ENCODE assay signal across 20 cellular contexts in the genomic region with DNA sequence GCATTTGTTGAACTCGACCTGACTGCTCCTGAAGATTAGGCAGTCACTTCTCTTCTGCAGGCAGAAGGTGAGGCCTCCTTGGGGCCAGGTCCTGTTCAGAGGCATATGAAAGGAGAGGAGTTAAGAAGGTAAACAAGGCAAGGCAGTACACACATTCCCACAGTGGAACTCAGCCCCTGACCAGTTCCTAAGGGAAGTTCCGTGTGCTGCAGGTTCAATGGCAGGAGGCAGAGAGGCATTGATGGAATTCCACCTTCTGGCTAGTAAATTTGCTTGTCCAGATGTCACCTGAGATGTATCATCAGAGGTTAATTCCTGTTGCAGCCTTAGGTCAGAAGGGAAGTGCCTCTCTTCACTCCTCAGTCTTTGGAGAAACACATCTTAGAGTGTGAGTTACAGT.
A peak's percentile ranks its signal among the peaks of the same experiment; 100 is the strongest.
DNase-seq lines count a peak whose midpoint lies in the region; ATAC-seq and TF ChIP-seq lines count a peak whose summit lies in the region.
"Had no signal": no experiment of that assay in that cellular context is flagged by ENCODE, and none has a peak within 500 bp of the region (broad histone marks: within the 10 kb centered on the region; RNA-seq: fewer than 3 reads in every experiment).

No MANE protein-coding gene starts in this region.

- no peak overlapping the region for H4K12ac ChIP-seq in trophoblast cell (ENCODE audit: low read depth, low read length)

- no peaks in the 10 kb centered on the region for H3K23me2 ChIP-seq in H9 (ENCODE audit: insufficient read length, low read depth, low read length, poor library complexity, severe bottlenecking)

- H3K27me3 ChIP-seq in H9 (ENCODE audit: insufficient read depth, low read length) (no peaks in the 10 kb centered on the region), endodermal cell (ENCODE audit: control insufficient read depth, insufficient read depth, low read length, poor library complexity, severe bottlenecking) (no peaks in the 10 kb centered on the region), trophoblast cell (ENCODE audit: insufficient read depth, low read length) (no peaks in the 10 kb centered on the region), upper lobe of left lung (no peaks in the 10 kb centered on the region)
- H3K27me3 ChIP-seq: BE2C, Peyer's patch, SJCRH30 had no signal

- H3K23ac ChIP-seq in H9 (ENCODE audit: insufficient read length, low read depth, low read length) (no peak overlapping the region), trophoblast cell (ENCODE audit: low read length) (no peak overlapping the region)

- no peak overlapping the region for H2BK120ac ChIP-seq in H9 (ENCODE audit: low read depth, low read length, poor library complexity, severe bottlenecking)
- no peak overlapping the region for H2BK120ac ChIP-seq in trophoblast cell (ENCODE audit: insufficient read depth, low read length, poor library complexity)

- H3K9me3 ChIP-seq in H9 (ENCODE audit: control insufficient read depth, low read depth, low read length): no peaks in the 10 kb centered on the region
- no peaks in the 10 kb centered on the region for H3K9me3 ChIP-seq in endodermal cell (ENCODE audit: control insufficient read depth, low read length)
- H3K9me3 ChIP-seq in trophoblast cell (ENCODE audit: insufficient read depth, low read depth, low read length): no peaks in the 10 kb centered on the region
- no peaks in the 10 kb centered on the region for H3K9me3 ChIP-seq in upper lobe of left lung
- H3K9me3 ChIP-seq: BE2C, Peyer's patch, SJCRH30 had no signal

- no peaks in the 10 kb centered on the region for H3K36me3 Mint-ChIP-seq in H9 (ENCODE audit: insufficient read depth in 1 of 3, low read depth in 3 of 3)
- no peaks in the 10 kb centered on the region for H3K36me3 Mint-ChIP-seq in endodermal cell (ENCODE audit: low read depth)

- H3K36me3 ChIP-seq in endodermal cell (ENCODE audit: control insufficient read depth, insufficient read depth, low read length): no peaks in the 10 kb centered on the region
- no peaks in the 10 kb centered on the region for H3K36me3 ChIP-seq in trophoblast cell (ENCODE audit: control insufficient read depth in 1 of 2, insufficient read depth in 2 of 2, low read length in 2 of 2)
- H3K36me3 ChIP-seq in upper lobe of left lung: no peaks in the 10 kb centered on the region
- H3K36me3 ChIP-seq: BE2C, Peyer's patch, SJCRH30 had no signal

- H3K79me1 ChIP-seq in H9 (ENCODE audit: insufficient read depth, low read depth, low read length, poor library complexity, severe bottlenecking) (no peaks in the 10 kb centered on the region), trophoblast cell (ENCODE audit: low read length) (no peaks in the 10 kb centered on the region)

- H3K14ac ChIP-seq in H9 (ENCODE audit: insufficient read depth, low read length): no peak overlapping the region
- H3K14ac ChIP-seq in trophoblast cell (ENCODE audit: low read length): no peak overlapping the region

- H4K91ac ChIP-seq in H9 (ENCODE audit: insufficient read length, low read depth, low read length) (no peak overlapping the region), trophoblast cell (ENCODE audit: low read depth, low read length) (no peak overlapping the region)

- intact Hi-C loops in left colon (cut with DNase I, micrococcal nuclease): no loop called here

- H4K8ac ChIP-seq in H9 (replicated peaks; ENCODE audit: insufficient read length, low read depth, low read length) (no peak overlapping the region), trophoblast cell (ENCODE audit: low read depth, low read length) (no peak overlapping the region)

- WGBS in H9 (ENCODE audit: extremely low coverage, insufficient read length, low lambda C conversion rate): no CpG with 5 or more reads among the region's 2 CpGs
- 71 to 100% methylated on average over 1 to 2 of the region's 2 CpGs for WGBS in endodermal cell (ENCODE audit: insufficient coverage in 1 of 2, insufficient read length in 1 of 2), 2 experiments
- WGBS in trophoblast cell (ENCODE audit: extremely low coverage, insufficient coverage, insufficient read length): no CpG with 5 or more reads among the region's 2 CpGs
- WGBS in upper lobe of left lung, 2 donors: 45 to 50% methylated on average over 2 of the region's 2 CpGs

- H3K4me3 Mint-ChIP-seq in H9 (no peak overlapping the region), endodermal cell (no peak overlapping the region)

- H3K27ac Mint-ChIP-seq in H9 (peak overlapping the region in 2 of 3 experiments; percentile 17 to 90; a peak in 1 of 7 replicates), endodermal cell (peak overlapping the region; percentile 71)

- TF ChIP-seq CTCF in H9 (conservative IDR thresholded peaks at IDR 0.05): no peak
- no peak for TF ChIP-seq CTCF in endodermal cell (conservative IDR thresholded peaks at IDR 0.05)
- no peak for TF ChIP-seq CTCF in upper lobe of left lung (IDR thresholded peaks at IDR 0.05)

- ATAC-seq in left colon (peak; percentile 36), upper lobe of left lung (ENCODE audit: low FRiP score in 2 of 2) (no peak)
- ATAC-seq: HepG2, K562 had no signal

- H3K9me3 Mint-ChIP-seq in H9: no peaks in the 10 kb centered on the region
- H3K9me3 Mint-ChIP-seq in endodermal cell: no peaks in the 10 kb centered on the region

- no peak overlapping the region for H3K18ac ChIP-seq in H9 (ENCODE audit: insufficient read length, low read depth, low read length)
- no peak overlapping the region for H3K18ac ChIP-seq in trophoblast cell (ENCODE audit: low read length)

- H3K27me3 Mint-ChIP-seq in H9 (ENCODE audit: low read depth) (no peaks in the 10 kb centered on the region), endodermal cell (ENCODE audit: insufficient read depth) (no peaks in the 10 kb centered on the region)

- no peak overlapping the region for H4K5ac ChIP-seq in H9 (ENCODE audit: insufficient read length, low read depth, low read length)

- H3K4me2 ChIP-seq in H9 (ENCODE audit: insufficient read depth, insufficient read length, low read length): no peak overlapping the region
- no peak overlapping the region for H3K4me2 ChIP-seq in trophoblast cell (ENCODE audit: low read length)

- H3K4me3 ChIP-seq in endodermal cell (ENCODE audit: low read length) (no peak overlapping the region), trophoblast cell (ENCODE audit: low read depth, low read length) (no peak overlapping the region), upper lobe of left lung (no peak overlapping the region)
- H3K4me3 ChIP-seq: K562, Peyer's patch, SJCRH30 had no signal

- no peak overlapping the region for H3T11ph ChIP-seq in H9 (ENCODE audit: low read length)

- no peak overlapping the region for H2BK15ac ChIP-seq in H9 (ENCODE audit: low read depth, low read length)

- TF ChIP-seq POLR2A in upper lobe of left lung (IDR thresholded peaks at IDR 0.05): no peak

- no peak overlapping the region for H2BK12ac ChIP-seq in H9 (ENCODE audit: insufficient read length, low read depth, low read length)
- H2BK12ac ChIP-seq in trophoblast cell (ENCODE audit: low read length): no peak overlapping the region

- H3K4ac ChIP-seq in H9 (ENCODE audit: low read depth, low read length) (no peak overlapping the region), trophoblast cell (ENCODE audit: low read depth, low read length) (no peak overlapping the region)

- H4K20me1 ChIP-seq in H9 (ENCODE audit: control insufficient read depth, insufficient read depth, insufficient read length): no peaks in the 10 kb centered on the region

- H3K9ac ChIP-seq in H9 (ENCODE audit: extremely low read depth, insufficient read length, low read length) (no peak overlapping the region), endodermal cell (ENCODE audit: extremely low read depth, low read length, poor library complexity, severe bottlenecking) (no peak overlapping the region), trophoblast cell (ENCODE audit: low read length) (no peak overlapping the region)

- H3K27ac ChIP-seq in H9 (ENCODE audit: insufficient read length, low read depth, low read length) (no peak overlapping the region), endodermal cell (ENCODE audit: low read depth, low read length) (no peak overlapping the region), trophoblast cell (ENCODE audit: low read depth, low read length) (no peak overlapping the region), upper lobe of left lung (no peak overlapping the region)
- H3K27ac ChIP-seq: HL-60, Peyer's patch, SJCRH30 had no signal

- DNase-seq in H9: peak; percentile 33
- DNase-seq in endodermal cell: peak; percentile 49
- DNase-seq in left colon: no peak
- DNase-seq in trophoblast cell: peak; percentile 9 to 37
- DNase-seq in NCI-H1436 treated with DMSO at 0.1 percent for 48 hours (lab: John Stamatoyannopoulos, UW): no peak
- no peak for DNase-seq in SW 1271 (lab: John Stamatoyannopoulos, UW)
- DNase-seq in upper lobe of left lung: no peak
- DNase-seq: BE2C, DND-41, NCI-H1092 treated with DMSO at 0.1 percent for 48 hours, NCI-H146, NCI-H2029, NCI-H226, NCI-H510A treated with DMSO at 0.1 percent for 48 hours, NCI-H774, Peyer's patch, SJCRH30 had no signal

- no peak overlapping the region for H2BK20ac ChIP-seq in H9 (ENCODE audit: low read depth, low read length, poor library complexity, severe bottlenecking)

- H2AFZ ChIP-seq in H9 (ENCODE audit: low read length) (no peak overlapping the region), trophoblast cell (ENCODE audit: insufficient read depth, low read length, poor library complexity) (no peak overlapping the region)

- H3K4me1 Mint-ChIP-seq in H9 (peaks cover 13 to 18% of the 10 kb centered on the region in 2 experiments), endodermal cell (peaks cover 7% of the 10 kb centered on the region)

- no peak overlapping the region for H2BK5ac ChIP-seq in H9 (ENCODE audit: insufficient read length, low read length)
- H2BK5ac ChIP-seq in trophoblast cell (ENCODE audit: low read depth, low read length, poor library complexity): no peak overlapping the region

- H3K79me2 ChIP-seq in H9 (ENCODE audit: insufficient read depth, low read length) (no peaks in the 10 kb centered on the region), trophoblast cell (ENCODE audit: control insufficient read depth, insufficient read depth, low read length, poor library complexity) (no peaks in the 10 kb centered on the region)

- H3K56ac ChIP-seq in H9 (ENCODE audit: insufficient read length, low read depth, low read length): no peak overlapping the region

- no peaks in the 10 kb centered on the region for H3K4me1 ChIP-seq in H9 (ENCODE audit: insufficient read depth, low read length)
- H3K4me1 ChIP-seq in endodermal cell (ENCODE audit: control insufficient read depth, insufficient read depth, low read length): no peaks in the 10 kb centered on the region
- peaks cover 0 to 4% of the 10 kb centered on the region in 2 experiments for H3K4me1 ChIP-seq in trophoblast cell (ENCODE audit: control insufficient read depth in 1 of 2, insufficient read depth in 2 of 2, low read length in 2 of 2)
- H3K4me1 ChIP-seq in upper lobe of left lung: no peaks in the 10 kb centered on the region
- H3K4me1 ChIP-seq: BE2C, Peyer's patch, SJCRH30 had no signal

- no peak overlapping the region for H2AK5ac ChIP-seq in H9 (ENCODE audit: insufficient read length, low read length)
- H2AK5ac ChIP-seq in trophoblast cell (ENCODE audit: low read length): no peak overlapping the region

- TF ChIP-seq EP300 in upper lobe of left lung (IDR thresholded peaks at IDR 0.05): no peak

Comparison
In these comparisons a context has a peak if more than half of its experiments do, and no peak if none do; other contexts are left out.
1. DNase-seq: peak in H9 (single experiment), endodermal cell (single experiment) and trophoblast cell (2 of 2); none in left colon (0 of 2), NCI-H1436 treated with DMSO at 0.1 percent for 48 hours (single experiment), SW 1271 (0 of 2) and upper lobe of left lung (0 of 2).